In the genomic region with DNA sequence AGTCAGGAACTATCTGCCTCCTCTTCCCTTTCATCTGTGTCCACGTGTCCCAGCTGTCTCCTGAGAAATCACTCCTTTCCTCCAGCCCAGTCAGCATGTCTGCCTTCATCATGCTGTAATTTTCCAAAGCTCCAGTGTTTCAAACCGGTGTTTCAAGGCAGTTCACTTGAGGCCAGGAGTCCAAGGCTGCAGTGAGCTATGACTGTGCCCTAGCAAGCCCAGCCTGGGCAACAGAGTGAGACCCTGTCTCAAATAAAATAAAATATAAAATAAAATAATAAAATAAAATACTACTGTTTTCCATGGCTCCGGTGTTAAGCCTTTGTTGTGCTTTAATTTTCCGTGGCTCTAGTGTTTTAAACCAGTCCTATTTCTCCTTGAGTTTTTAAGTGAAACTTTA, we compare ENCODE assay signal across 2 cellular contexts.
TF ChIP-seq lines count a peak whose summit lies in the region.

No MANE protein-coding gene starts in this region.

TF ChIP-seq in HepG2, 621 proteins besides CTCF, POLR2A, EP300 and RAD21:
- TF ChIP-seq MYC (CRISPR knock-in tag; IDR thresholded peaks at IDR 0.05; ENCODE audit: borderline replicate concordance) (no peak), ZNF121 (CRISPR knock-in tag; IDR thresholded peaks at IDR 0.05) (peak; percentile 95), HNF4A (CRISPR knock-in tag; IDR thresholded peaks at IDR 0.05) (peak; percentile 37; the same call in 1 of the 2 replicates), ZFP37 (CRISPR knock-in tag; IDR thresholded peaks at IDR 0.05; ENCODE audit: borderline replicate concordance) (no peak), NFATC3 (CRISPR knock-in tag; IDR thresholded peaks at IDR 0.05) (no peak), NCOR1 (IDR thresholded peaks at IDR 0.05; ENCODE audit: borderline replicate concordance, low read length) (no peak), RXRB (CRISPR knock-in tag; IDR thresholded peaks at IDR 0.05; ENCODE audit: borderline replicate concordance) (0 out of 2 replicates have a peak, but pooled peaks have one; percentile 21), ZNF430 (CRISPR knock-in tag; IDR thresholded peaks at IDR 0.05) (no peak), ZFP90 (CRISPR knock-in tag; IDR thresholded peaks at IDR 0.05; ENCODE audit: borderline replicate concordance) (peak; percentile 29; the same call in 1 of the 2 replicates), RFXAP (CRISPR knock-in tag; IDR thresholded peaks at IDR 0.05; ENCODE audit: borderline replicate concordance) (no peak)
- TF ChIP-seq, protein P1, sequence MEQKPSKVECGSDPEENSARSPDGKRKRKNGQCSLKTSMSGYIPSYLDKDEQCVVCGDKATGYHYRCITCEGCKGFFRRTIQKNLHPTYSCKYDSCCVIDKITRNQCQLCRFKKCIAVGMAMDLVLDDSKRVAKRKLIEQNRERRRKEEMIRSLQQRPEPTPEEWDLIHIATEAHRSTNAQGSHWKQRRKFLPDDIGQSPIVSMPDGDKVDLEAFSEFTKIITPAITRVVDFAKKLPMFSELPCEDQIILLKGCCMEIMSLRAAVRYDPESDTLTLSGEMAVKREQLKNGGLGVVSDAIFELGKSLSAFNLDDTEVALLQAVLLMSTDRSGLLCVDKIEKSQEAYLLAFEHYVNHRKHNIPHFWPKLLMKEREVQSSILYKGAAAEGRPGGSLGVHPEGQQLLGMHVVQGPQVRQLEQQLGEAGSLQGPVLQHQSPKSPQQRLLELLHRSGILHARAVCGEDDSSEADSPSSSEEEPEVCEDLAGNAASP (CRISPR knock-in tag; IDR thresholded peaks at IDR 0.05; ENCODE audit: borderline replicate concordance): peak; percentile 70; the same call in 1 of the 2 replicates

TF ChIP-seq in SK-N-SH treated with all-trans-retinoic acid at 6 μM for 48 hours, 23 proteins besides CTCF, POLR2A, EP300 and RAD21:
- TF ChIP-seq BACH2 (CRISPR knock-in tag; IDR thresholded peaks at IDR 0.05; ENCODE audit: borderline replicate concordance) (no peak), PPARA (CRISPR knock-in tag; IDR thresholded peaks at IDR 0.05; ENCODE audit: borderline replicate concordance) (no peak), ARNTL (CRISPR knock-in tag; IDR thresholded peaks at IDR 0.05; ENCODE audit: borderline replicate concordance, low read depth) (no peak)
